ENCODE assay signal across 8 cellular contexts in the genomic region with DNA sequence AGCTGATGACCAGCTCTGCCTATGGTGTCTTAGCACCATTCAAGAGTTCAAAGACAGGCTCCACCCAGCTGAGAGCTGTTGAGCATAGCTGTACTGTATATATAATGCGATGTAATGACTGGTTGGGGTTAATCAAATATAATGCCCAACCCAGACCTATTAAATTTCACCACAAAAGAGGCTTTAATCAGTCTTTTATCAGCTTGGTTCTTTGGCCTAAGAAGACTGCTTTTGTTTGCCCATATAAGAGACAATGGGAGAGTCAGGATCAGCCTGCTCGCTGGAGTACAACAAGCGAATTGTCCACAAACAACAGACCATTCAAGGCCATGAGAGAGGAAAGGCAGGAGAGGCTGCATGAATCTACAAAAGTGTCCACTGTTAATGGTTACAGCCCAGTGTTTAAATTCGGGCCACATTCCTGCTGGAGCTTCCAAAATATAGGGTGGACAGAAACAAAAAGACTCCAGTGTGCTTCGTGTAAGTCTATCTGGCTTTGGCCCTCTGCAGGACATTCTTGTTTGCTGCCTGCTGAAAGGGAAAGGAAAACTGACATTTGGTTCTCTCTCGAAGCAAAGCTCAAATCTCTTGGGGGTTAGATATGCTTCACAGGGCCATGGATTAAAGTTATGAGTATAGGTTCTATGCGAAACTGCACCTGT.
DNase-seq lines count a peak whose midpoint lies in the region; ATAC-seq and TF ChIP-seq lines count a peak whose summit lies in the region.

No MANE protein-coding gene starts in this region.

- no peaks in the 10 kb centered on the region for H3K36me3 ChIP-seq in WERI-Rb-1
- H3K36me3 ChIP-seq in colonic mucosa, result no peaks in the 10 kb centered on the region

- no peaks in the 10 kb centered on the region for H3K27me3 ChIP-seq in WERI-Rb-1 (ENCODE audit: insufficient read depth, low read depth, severe bottlenecking)
- no peaks in the 10 kb centered on the region for H3K27me3 ChIP-seq in colonic mucosa

- H3K9me3 Mint-ChIP-seq in naive B cell, result no peaks in the 10 kb centered on the region

- H3K27ac ChIP-seq in WERI-Rb-1 (no peak overlapping the region), colonic mucosa (no peak overlapping the region)

- no peaks in the 10 kb centered on the region for H3K27me3 Mint-ChIP-seq in naive B cell

- peak overlapping the region; percentile 26 to 90 (median 56) for H3K27ac Mint-ChIP-seq in naive B cell

- H3K9me3 ChIP-seq in WERI-Rb-1 (ENCODE audit: severe bottlenecking) (no peaks in the 10 kb centered on the region), colonic mucosa (no peaks in the 10 kb centered on the region)

- TF ChIP-seq CTCF in WERI-Rb-1 (IDR thresholded peaks at IDR 0.05; ENCODE audit: low read depth, low read length) (peak; percentile 23; the same call in 1 of the 2 replicates), colonic mucosa (IDR thresholded peaks at IDR 0.05) (no peak)

- peaks cover 19 to 23% (median 21%) of the 10 kb centered on the region in 3 donors for H3K4me1 Mint-ChIP-seq in naive B cell

- in situ Hi-C loops in ACHN (cut with HindIII; ENCODE audit: low pct_ligation_motif_present, low pct_unique_long_range_greater_than_20kb, low sequenced_read_pairs), result no loop called here

- no peaks in the 10 kb centered on the region for H3K4me1 ChIP-seq in colonic mucosa

- intact Hi-C loops in colonic mucosa (cut with DNase I), result no loop called here

- H3K4me3 ChIP-seq in WERI-Rb-1 (ENCODE audit: low read depth, low read length), result no peak overlapping the region
- H3K4me3 ChIP-seq in colonic mucosa, result no peak overlapping the region

- ATAC-seq in GM18498 (IDR thresholded peaks at IDR 0.05; ENCODE audit: unreplicated experiment) (peak; percentile 69), HG02642 (IDR thresholded peaks at IDR 0.05; ENCODE audit: poor library complexity, unreplicated experiment) (peak; percentile 77), naive B cell (ENCODE audit: low read depth in 2 of 2) (peak; percentile 96), GM18870 (IDR thresholded peaks at IDR 0.05; ENCODE audit: unreplicated experiment) (no peak)

- H3K36me3 Mint-ChIP-seq in naive B cell, result no peaks in the 10 kb centered on the region

- DNase-seq in WERI-Rb-1 (peak; percentile 37), naive B cell (peak; percentile 45), ACHN (no peak), colonic mucosa (no peak)
- DNase-seq in activated CD8-positive, alpha-beta memory T cell treated with anti-CD3 and anti-CD28 coated beads, Interleukin-2, amount 50 U/mL, for 4 hours, result no peak

- peak overlapping the region in 6 of 8 donors; percentile 4 to 68 (median 44) for H3K4me3 Mint-ChIP-seq in naive B cell

- no peak overlapping the region for H3K9ac ChIP-seq in colonic mucosa (ENCODE audit: low read depth in 2 of 2, low read length in 2 of 2)

Comparison
In these comparisons a context has a peak if more than half of its experiments do, and no peak if none do; other contexts are left out.
1. DNase-seq: peak in WERI-Rb-1 (single experiment) and naive B cell (single experiment); none in ACHN (single experiment), colonic mucosa (single experiment) and activated CD8-positive, alpha-beta memory T cell treated with anti-CD3 and anti-CD28 coated beads, Interleukin-2, amount 50 U/mL, for 4 hours (single experiment).